In the genomic region with DNA sequence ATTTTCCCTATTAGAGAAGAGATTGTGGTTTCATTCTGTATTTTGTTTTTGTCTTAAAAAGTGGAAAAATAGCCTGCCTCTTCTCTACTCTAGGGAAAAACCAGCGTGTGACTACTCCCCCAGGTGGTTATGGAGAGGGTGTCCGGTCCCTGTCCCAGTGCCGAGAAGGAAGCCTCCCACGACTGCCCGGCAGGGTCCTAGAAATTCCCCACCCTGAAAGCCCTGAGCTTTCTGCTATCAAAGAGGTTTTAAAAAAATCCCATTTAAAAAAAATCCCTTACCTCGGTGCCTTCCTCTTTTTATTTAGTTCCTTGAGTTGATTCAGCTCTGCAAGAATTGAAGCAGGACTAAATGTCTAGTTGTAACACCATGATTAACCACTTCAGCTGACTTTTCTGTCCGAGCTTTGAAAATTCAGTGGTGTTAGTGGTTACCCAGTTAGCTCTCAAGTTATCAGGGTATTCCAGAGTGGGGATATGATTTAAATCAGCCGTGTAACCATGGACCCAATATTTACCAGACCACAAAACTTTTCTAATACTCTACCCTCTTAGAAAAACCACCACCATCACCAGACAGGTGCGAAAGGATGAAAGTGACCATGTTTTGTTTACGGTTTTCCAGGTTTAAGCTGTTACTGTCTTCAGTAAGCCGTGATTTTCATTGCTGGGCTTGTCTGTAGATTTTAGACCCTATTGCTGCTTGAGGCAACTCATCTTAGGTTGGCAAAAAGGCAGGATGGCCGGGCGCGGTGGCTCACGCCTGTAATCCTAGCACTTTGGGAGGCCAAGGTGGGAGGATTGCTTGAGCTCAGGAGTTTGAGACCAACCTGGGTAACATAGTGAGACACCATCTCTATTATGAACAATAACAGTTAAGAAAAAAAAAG, we compare ENCODE assay signal across 13 cellular contexts. TPM values are rescaled to one million over a fixed set of nuclear protein-coding genes. Genes with fewer than 3 reads are reported as not detected.
DNase-seq lines count a peak whose midpoint lies in the region; TF ChIP-seq lines count a peak whose summit lies in the region.
"Had no signal": no experiment of that assay in that cellular context is flagged by ENCODE, and none has a peak within 500 bp of the region (broad histone marks: within the 10 kb centered on the region; RNA-seq: fewer than 3 reads in every experiment).

No MANE protein-coding gene starts in this region.

- H3K4me3 ChIP-seq in effector memory CD4-positive, alpha-beta T cell (ENCODE audit: insufficient read depth, low read depth, low read length, poor library complexity, severe bottlenecking) = no peak overlapping the region
- H3K4me3 ChIP-seq in spleen = no peak overlapping the region
- H3K4me3 ChIP-seq: adrenal gland had no signal

- no peaks in the 10 kb centered on the region for H3K27me3 ChIP-seq in effector memory CD4-positive, alpha-beta T cell (replicated peaks; ENCODE audit: control insufficient read depth, insufficient read depth, low read length, poor library complexity, severe bottlenecking)
- H3K27me3 ChIP-seq in spleen (replicated peaks in 1 of 7) = no peaks in the 10 kb centered on the region
- H3K27me3 ChIP-seq: adrenal gland had no signal

- intact Hi-C loops in activated naive CD4-positive, alpha-beta T cell treated with anti-CD3 and anti-CD28 coated beads for 36 hours (cut with micrococcal nuclease) = loop anchor here (1.0 kb wide), 1 partner anchor 62 kb away; a partner anchor contains a TSS
- intact Hi-C loops in spleen (cut with DNase I; ENCODE audit: low total_unique reads) = no loop called here

- in situ Hi-C loops in KBM-7 (cut with MboI; ENCODE audit: low pct_unique_long_range_greater_than_20kb, low sequenced_read_pairs) = no loop called here

- peaks cover 2% of the 10 kb centered on the region for H3K36me3 Mint-ChIP-seq in activated naive CD4-positive, alpha-beta T cell treated with anti-CD3 and anti-CD28 coated beads for 36 hours (ENCODE audit: low read depth)

- H3K4me3 Mint-ChIP-seq in activated naive CD4-positive, alpha-beta T cell treated with anti-CD3 and anti-CD28 coated beads for 36 hours = no peak overlapping the region
- H3K4me3 Mint-ChIP-seq: B cell had no signal

- no peaks in the 10 kb centered on the region for H3K9me3 Mint-ChIP-seq in activated naive CD4-positive, alpha-beta T cell treated with anti-CD3 and anti-CD28 coated beads for 36 hours

- no peaks in the 10 kb centered on the region for H3K9me3 ChIP-seq in effector memory CD4-positive, alpha-beta T cell (ENCODE audit: control insufficient read depth, low read length)
- H3K9me3 ChIP-seq in spleen = no peaks in the 10 kb centered on the region
- H3K9me3 ChIP-seq: adrenal gland had no signal

- CTCF ChIA-PET in activated naive CD4-positive, alpha-beta T cell treated with anti-CD3 and anti-CD28 coated beads for 36 hours (lab: Charles Lee) = interaction anchor here (0.6 to 4.3 kb wide), 8 partner anchors 12 to 434 kb away, joined by 3 to 23 read pairs (median 3); no protein-coding TSS in a partner anchor

- H3K4me1 ChIP-seq in effector memory CD4-positive, alpha-beta T cell (ENCODE audit: control insufficient read depth, insufficient read depth, low read length, poor library complexity, severe bottlenecking) = peaks cover 57% of the 10 kb centered on the region
- peaks cover 5 to 59% (median 25%) of the 10 kb centered on the region in 6 donors for H3K4me1 ChIP-seq in spleen

- peak overlapping the region; percentile 46 for H3K27ac Mint-ChIP-seq in activated naive CD4-positive, alpha-beta T cell treated with anti-CD3 and anti-CD28 coated beads for 36 hours
- H3K27ac Mint-ChIP-seq: B cell had no signal

- 53 to 61% (median 54%) methylated on average over 15 of the region's 15 CpGs for WGBS in spleen, 5 donors

- no peak for TF ChIP-seq POLR2A in spleen (IDR thresholded peaks at IDR 0.05)

- no peaks in the 10 kb centered on the region for H3K36me3 ChIP-seq in effector memory CD4-positive, alpha-beta T cell (ENCODE audit: control insufficient read depth, insufficient read depth, low read length)
- peaks cover 0 to 58% (median 6%) of the 10 kb centered on the region in 6 donors for H3K36me3 ChIP-seq in spleen
- H3K36me3 ChIP-seq: adrenal gland had no signal

- peak overlapping the region; percentile 74 for H3K27ac ChIP-seq in effector memory CD4-positive, alpha-beta T cell (ENCODE audit: insufficient read depth, low read length, poor library complexity, severe bottlenecking)
- H3K27ac ChIP-seq in spleen = peak overlapping the region in 6 of 8 donors; percentile 12 to 84 (median 56)
- H3K27ac ChIP-seq: adrenal gland, VCaP had no signal

- DNase-seq in activated naive CD4-positive, alpha-beta T cell treated with anti-CD3 and anti-CD28 coated beads for 36 hours = peak; percentile 33
- DNase-seq in activated naive CD4-positive, alpha-beta T cell treated with Interleukin-2 at 50 U/mL for 16 hours = no peak
- peak; percentile 25 for DNase-seq in KBM-7
- no peak for DNase-seq in effector memory CD4-positive, alpha-beta T cell
- peak; percentile 29 for DNase-seq in spleen
- DNase-seq in effector CD4-positive, alpha-beta T cell = no peak
- no peak for DNase-seq in activated CD4-positive, alpha-beta T cell treated with anti-CD3 and anti-CD28 coated beads for 1 hour
- no peak for DNase-seq in islet precursor cell
- DNase-seq: stimulated activated CD4-positive, alpha-beta T cell treated with anti-CD3 and anti-CD28 coated beads, Interleukin-2, amount 100 ng/mL, for 48 hours had no signal

- H3K4me1 Mint-ChIP-seq in activated naive CD4-positive, alpha-beta T cell treated with anti-CD3 and anti-CD28 coated beads for 36 hours (ENCODE audit: low read depth) = peaks cover 55% of the 10 kb centered on the region

- no peaks in the 10 kb centered on the region for H3K27me3 Mint-ChIP-seq in activated naive CD4-positive, alpha-beta T cell treated with anti-CD3 and anti-CD28 coated beads for 36 hours (ENCODE audit: low read depth)
- H3K27me3 Mint-ChIP-seq: B cell had no signal

- peak in 1 of 11 experiments; percentile 18 for TF ChIP-seq CTCF in spleen (IDR thresholded peaks at IDR 0.05 in 8 of 11, conservative IDR thresholded peaks at IDR 0.05 in 3 of 11)

RNA-seq across cellular contexts. Expression of a gene that starts 34.9 kb away (rescaled TPM):
- not detected for total RNA-seq in activated naive CD4-positive, alpha-beta T cell treated with anti-CD3 and anti-CD28 coated beads for 36 hours
- 10 to 100 TPM in 2 of 7 donors, 1 to 10 TPM in 5; 2.4 to 14.0 (median 8.3) TPM for total RNA-seq in spleen
- 10 to 100 TPM in 2 of 3 donors, 1 to 10 TPM in 1; 4.9 to 12.8 (median 12.0) TPM for polyA plus RNA-seq in spleen
- total RNA-seq: B cell had no signal
- polyA plus RNA-seq: fibroblast of lung had no signal

RNA-seq across cellular contexts. Expression of a gene that starts 35.1 kb away (rescaled TPM):
- not detected for total RNA-seq in activated naive CD4-positive, alpha-beta T cell treated with anti-CD3 and anti-CD28 coated beads for 36 hours
- total RNA-seq in spleen = 10 to 100 TPM; 25.0 to 54.7 (median 35.7) TPM
- 10 to 100 TPM in 2 of 3 donors, 1 to 10 TPM in 1; 8.2 to 20.5 (median 14.0) TPM for polyA plus RNA-seq in spleen
- total RNA-seq: B cell, fibroblast of lung had no signal
- polyA plus RNA-seq: fibroblast of lung had no signal

Comparison
In these comparisons a context has a peak if more than half of its experiments do, and no peak if none do; other contexts are left out.
1. DNase-seq: peak in activated naive CD4-positive, alpha-beta T cell treated with anti-CD3 and anti-CD28 coated beads for 36 hours (single experiment), KBM-7 (single experiment) and spleen (single experiment); none in activated naive CD4-positive, alpha-beta T cell treated with Interleukin-2 at 50 U/mL for 16 hours (single experiment), effector memory CD4-positive, alpha-beta T cell (0 of 3), effector CD4-positive, alpha-beta T cell (single experiment), activated CD4-positive, alpha-beta T cell treated with anti-CD3 and anti-CD28 coated beads for 1 hour (single experiment) and islet precursor cell (single experiment).
2. RNA of a gene that starts 35.1 kb away (total RNA-seq): 25.0 to 54.7 TPM in spleen; not detected in activated naive CD4-positive, alpha-beta T cell treated with anti-CD3 and anti-CD28 coated beads for 36 hours; every median in the first group is over 10 times any median in the second.